ENCODE assay signal across 9 cellular contexts in genomic region chr1:92476071-92476607, GRCh38. TPM values are rescaled to one million over a fixed set of nuclear protein-coding genes. Genes with fewer than 3 reads are reported as not detected.
A peak's percentile ranks its signal among the peaks of the same experiment; 100 is the strongest.
DNase-seq lines count a peak whose midpoint lies in the region; ATAC-seq and TF ChIP-seq lines count a peak whose summit lies in the region.
"Had no signal": no experiment of that assay in that cellular context is flagged by ENCODE, and none has a peak within 500 bp of the region (broad histone marks: within the 10 kb centered on the region; RNA-seq: fewer than 3 reads in every experiment).

No MANE protein-coding gene starts in this region.

- peak overlapping the region; percentile 1; the same call in 1 of the 2 replicates for H3K4me2 ChIP-seq in OCI-LY1 (ENCODE audit: low read length)

- peaks cover 76% of the 10 kb centered on the region for H3K36me3 Mint-ChIP-seq in activated naive CD8-positive, alpha-beta T cell treated with anti-CD3 and anti-CD28 coated beads for 36 hours

- H3K27ac ChIP-seq in OCI-LY1 (ENCODE audit: low read depth, low read length, poor library complexity, severe bottlenecking) (peak overlapping the region; percentile 70), SJCRH30 (no peak overlapping the region)
- H3K27ac ChIP-seq: gastrocnemius medialis had no signal

- no peak overlapping the region for H2AFZ ChIP-seq in OCI-LY1 (ENCODE audit: low read length)

- peak; percentile 81 for ATAC-seq in stimulated activated naive CD8-positive, alpha-beta T cell treated with anti-CD3 and anti-CD28 coated beads, Interleukin-15, amount 100 ng/mL, for 72 hours
- ATAC-seq in Right ventricle myocardium superior (ENCODE audit: poor library complexity): no peak
- ATAC-seq: gastrocnemius medialis had no signal

- H3K4me3 Mint-ChIP-seq in activated naive CD8-positive, alpha-beta T cell treated with anti-CD3 and anti-CD28 coated beads for 36 hours: peak overlapping the region; percentile 57
- H3K4me3 Mint-ChIP-seq in stimulated activated naive CD8-positive, alpha-beta T cell treated with anti-CD3 and anti-CD28 coated beads, Interleukin-15, amount 100 ng/mL, for 72 hours: peak overlapping the region; percentile 23 to 62

- H3K9me3 ChIP-seq in OCI-LY1 (ENCODE audit: low read length): no peaks in the 10 kb centered on the region
- H3K9me3 ChIP-seq in SJCRH30 (replicated peaks): no peaks in the 10 kb centered on the region
- H3K9me3 ChIP-seq: gastrocnemius medialis had no signal

- TF ChIP-seq CTCF in OCI-LY1 (IDR thresholded peaks at IDR 0.05; ENCODE audit: low read length): no peak

- DNase-seq in NCI-H2196 (lab: John Stamatoyannopoulos, UW; ENCODE audit: unreplicated experiment) (peak; percentile 16), NCI-H2196 treated with DMSO at 0.1 percent for 48 hours (lab: John Stamatoyannopoulos, UW; ENCODE audit: unreplicated experiment) (no peak), SJCRH30 (no peak), Right ventricle myocardium superior (no peak), dedifferentiated amniotic fluid mesenchymal stem cell (ENCODE audit: extremely low spot score) (no peak)
- peak; percentile 71 for DNase-seq in activated naive CD8-positive, alpha-beta T cell treated with anti-CD3 and anti-CD28 coated beads for 36 hours
- DNase-seq in stimulated activated naive CD8-positive, alpha-beta T cell treated with anti-CD3 and anti-CD28 coated beads, Interleukin-15, amount 100 ng/mL, for 72 hours: peak; percentile 61 to 91
- DNase-seq: gastrocnemius medialis had no signal

- H3K27me3 Mint-ChIP-seq in activated naive CD8-positive, alpha-beta T cell treated with anti-CD3 and anti-CD28 coated beads for 36 hours: no peaks in the 10 kb centered on the region
- H3K27me3 Mint-ChIP-seq in stimulated activated naive CD8-positive, alpha-beta T cell treated with anti-CD3 and anti-CD28 coated beads, Interleukin-15, amount 100 ng/mL, for 72 hours: no peaks in the 10 kb centered on the region

- H3K36me3 ChIP-seq in OCI-LY1 (ENCODE audit: insufficient read depth, low read length): peaks cover 83% of the 10 kb centered on the region
- H3K36me3 ChIP-seq in SJCRH30: no peaks in the 10 kb centered on the region
- H3K36me3 ChIP-seq: gastrocnemius medialis had no signal

- H4K20me1 ChIP-seq in OCI-LY1 (ENCODE audit: insufficient read depth, low read length): no peaks in the 10 kb centered on the region

- H3F3A ChIP-seq in OCI-LY1 (ENCODE audit: insufficient read depth, low read length): 0 out of 2 replicates have a peak, but pooled peaks cover 3% of the 10 kb centered on the region

- H3K4me1 Mint-ChIP-seq in activated naive CD8-positive, alpha-beta T cell treated with anti-CD3 and anti-CD28 coated beads for 36 hours: peaks cover 66% of the 10 kb centered on the region
- H3K4me1 Mint-ChIP-seq in stimulated activated naive CD8-positive, alpha-beta T cell treated with anti-CD3 and anti-CD28 coated beads, Interleukin-15, amount 100 ng/mL, for 72 hours: peaks cover 83% of the 10 kb centered on the region

- intact Hi-C loops in Right ventricle myocardium superior (cut with DNase I): no loop called here

- peaks cover 31% of the 10 kb centered on the region for H3K4me1 ChIP-seq in OCI-LY1 (ENCODE audit: insufficient read depth, low read length, severe bottlenecking)
- H3K4me1 ChIP-seq in SJCRH30: no peaks in the 10 kb centered on the region

- H3K79me2 ChIP-seq in OCI-LY1 (ENCODE audit: insufficient read depth, low read length): no peaks in the 10 kb centered on the region

- no peak overlapping the region for H3K9ac ChIP-seq in OCI-LY1 (ENCODE audit: low read length)

- H3K9me2 ChIP-seq in OCI-LY1 (ENCODE audit: low read depth, low read length): no peaks in the 10 kb centered on the region

- peak overlapping the region; percentile 90 for H3K27ac Mint-ChIP-seq in activated naive CD8-positive, alpha-beta T cell treated with anti-CD3 and anti-CD28 coated beads for 36 hours
- H3K27ac Mint-ChIP-seq in stimulated activated naive CD8-positive, alpha-beta T cell treated with anti-CD3 and anti-CD28 coated beads, Interleukin-15, amount 100 ng/mL, for 72 hours: peak overlapping the region in 1 of 2 donors; percentile 73

- no peak overlapping the region for H3K4me3 ChIP-seq in OCI-LY1 (ENCODE audit: low read depth, low read length, poor library complexity, severe bottlenecking)
- no peak overlapping the region for H3K4me3 ChIP-seq in SJCRH30
- H3K4me3 ChIP-seq: gastrocnemius medialis had no signal

- H3K27me3 ChIP-seq in OCI-LY1 (ENCODE audit: insufficient read depth, low read length): no peaks in the 10 kb centered on the region
- H3K27me3 ChIP-seq in SJCRH30: no peaks in the 10 kb centered on the region

- H3K9me3 Mint-ChIP-seq in activated naive CD8-positive, alpha-beta T cell treated with anti-CD3 and anti-CD28 coated beads for 36 hours: no peaks in the 10 kb centered on the region
- no peaks in the 10 kb centered on the region for H3K9me3 Mint-ChIP-seq in stimulated activated naive CD8-positive, alpha-beta T cell treated with anti-CD3 and anti-CD28 coated beads, Interleukin-15, amount 100 ng/mL, for 72 hours

RNA-seq across cellular contexts. Expression of gene GFI1, which starts 10.6 kb away (rescaled TPM):
- 10 to 100 TPM; 79.7 to 85.0 TPM for total RNA-seq in activated naive CD8-positive, alpha-beta T cell treated with anti-CD3 and anti-CD28 coated beads for 36 hours
- 3.2 TPM in 2 replicates for total RNA-seq in SJCRH30 (2014; rRNA removed; shearing (Covaris generic))
- total RNA-seq in Right ventricle myocardium superior: 0.19 TPM
- total RNA-seq: gastrocnemius medialis had no signal

Comparison
In these comparisons a context has a peak if more than half of its experiments do, and no peak if none do; other contexts are left out.
1. DNase-seq: peak in NCI-H2196 (single experiment), activated naive CD8-positive, alpha-beta T cell treated with anti-CD3 and anti-CD28 coated beads for 36 hours (single experiment) and stimulated activated naive CD8-positive, alpha-beta T cell treated with anti-CD3 and anti-CD28 coated beads, Interleukin-15, amount 100 ng/mL, for 72 hours (2 of 2); none in NCI-H2196 treated with DMSO at 0.1 percent for 48 hours (single experiment), SJCRH30 (0 of 2), Right ventricle myocardium superior (single experiment) and dedifferentiated amniotic fluid mesenchymal stem cell (single experiment).
2. RNA of gene GFI1, which starts 10.6 kb away (total RNA-seq): 79.7 to 85.0 TPM in activated naive CD8-positive, alpha-beta T cell treated with anti-CD3 and anti-CD28 coated beads for 36 hours; 3.2 TPM in SJCRH30 and 0.19 TPM in Right ventricle myocardium superior (single experiment); every median in the first group is over 10 times any median in the second.